ENCODE assay signal across 8 cellular contexts in the genomic region with DNA sequence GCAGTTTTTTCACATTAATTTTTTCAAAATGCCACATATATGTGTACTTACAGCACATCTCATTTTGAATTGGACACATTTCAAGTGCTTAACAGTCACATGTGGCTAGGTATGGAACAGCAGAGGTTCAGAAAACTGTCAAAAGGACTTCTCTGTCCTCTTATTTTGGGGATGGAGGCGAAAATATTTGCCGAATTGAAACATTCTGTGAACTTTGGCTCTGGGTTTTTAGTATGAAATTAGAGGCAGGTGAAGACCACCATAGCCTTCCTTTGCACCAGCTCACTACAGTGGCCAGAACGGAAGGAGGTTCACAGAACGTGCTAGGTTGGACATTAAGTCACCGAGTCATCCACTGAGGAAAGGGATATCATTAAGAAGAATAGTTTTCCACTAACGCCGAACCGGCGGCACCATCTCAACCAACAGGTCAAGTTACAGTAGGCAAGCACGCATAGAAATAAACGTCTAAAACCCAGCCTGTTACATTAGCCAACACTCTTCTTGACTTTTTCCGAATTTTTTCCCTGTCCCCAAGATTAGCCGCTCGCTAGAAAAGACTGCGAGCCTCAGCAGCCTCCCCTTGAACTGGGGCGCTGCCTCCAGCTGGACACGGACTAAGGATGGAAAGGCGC. TPM values are rescaled to one million over a fixed set of nuclear protein-coding genes. Genes with fewer than 3 reads are reported as not detected.
DNase-seq lines count a peak whose midpoint lies in the region; ATAC-seq, FAIRE-seq and TF ChIP-seq lines count a peak whose summit lies in the region.

No MANE protein-coding gene starts in this region.

- no peaks in the 10 kb centered on the region for H3K9me1 ChIP-seq in endothelial cell of umbilical vein (replicated peaks; ENCODE audit: control insufficient read depth, extremely low read depth, insufficient read depth, low read length)

- peaks cover 15 to 24% (median 16%) of the 10 kb centered on the region in 4 donors for H3K4me1 Mint-ChIP-seq in CD4-positive, alpha-beta memory T cell
- H3K4me1 Mint-ChIP-seq in neural crest cell = peaks cover 21% of the 10 kb centered on the region

- H3K9ac ChIP-seq in endothelial cell of umbilical vein (replicated peaks; ENCODE audit: extremely low read depth, insufficient read depth, low read length) = peak overlapping the region; percentile 89

- H3K27me3 Mint-ChIP-seq in CD4-positive, alpha-beta memory T cell = peaks cover 10 to 11% of the 10 kb centered on the region in 2 donors
- peaks cover 14% of the 10 kb centered on the region for H3K27me3 Mint-ChIP-seq in neural crest cell (ENCODE audit: low read depth)

- WGBS in adrenal gland, 4 donors = 21 to 34% (median 29%) methylated on average over 18 of the region's 18 CpGs

- intact Hi-C loops in CD4-positive, alpha-beta memory T cell (cut with micrococcal nuclease) = loop anchor here (2.0 to 5.0 kb wide), 6 partner anchors 93 to 1273 kb away; a partner anchor contains a TSS
- intact Hi-C loops in endothelial cell of umbilical vein (cut with micrococcal nuclease) (loop anchor here (2.0 to 10.0 kb wide), 10 partner anchors 155 to 1819 kb away; a partner anchor contains a TSS), adrenal gland (cut with DNase I) (loop anchor here in 1 of 2 donors (10.0 kb wide), 2 partner anchors 115 to 145 kb away; no protein-coding TSS in a partner anchor)

- no peaks in the 10 kb centered on the region for H3K9me3 ChIP-seq in CD4-positive, alpha-beta memory T cell (ENCODE audit: control insufficient read depth in 1 of 2, low read length in 2 of 2)
- H3K9me3 ChIP-seq in endothelial cell of umbilical vein (replicated peaks; ENCODE audit: control insufficient read depth, insufficient read depth, low read length) = no peaks in the 10 kb centered on the region
- H3K9me3 ChIP-seq in adrenal gland (replicated peaks in 1 of 3) = no peaks in the 10 kb centered on the region

- peak overlapping the region in 2 of 8 donors; percentile 83 to 85 for H3K4me3 Mint-ChIP-seq in CD4-positive, alpha-beta memory T cell
- H3K4me3 Mint-ChIP-seq in neural crest cell = no peak overlapping the region

- peaks cover 8% of the 10 kb centered on the region for H3K27me3 ChIP-seq in CD4-positive, alpha-beta memory T cell (ENCODE audit: insufficient read depth, low read length)
- H3K27me3 ChIP-seq in endothelial cell of umbilical vein (ENCODE audit: control insufficient read depth in 2 of 2, insufficient read depth in 2 of 2, low read length in 2 of 2) (peaks cover 8 to 21% of the 10 kb centered on the region in 2 experiments), adrenal gland (no peaks in the 10 kb centered on the region)

- H3K4me3 ChIP-seq in CD4-positive, alpha-beta memory T cell (ENCODE audit: low read length in 2 of 2) = peak overlapping the region in 1 of 2 donors; percentile 66
- H3K4me3 ChIP-seq in endothelial cell of umbilical vein (replicated peaks in 1 of 3; ENCODE audit: insufficient read depth in 1 of 3, low read depth in 1 of 3, low read length in 3 of 3) = peak overlapping the region; percentile 76 to 89 (median 82)
- peak overlapping the region in 2 of 4 donors; percentile 40 to 62 for H3K4me3 ChIP-seq in adrenal gland

- CTCF ChIA-PET in CD4-positive, alpha-beta memory T cell (lab: Charles Lee; ENCODE audit: partially characterized antibody) = interaction anchor here (1.1 kb wide), 2 partner anchors 13 to 15 kb away, joined by 3 read pairs; no protein-coding TSS in a partner anchor
- CTCF ChIA-PET in endothelial cell of umbilical vein (lab: Charles Lee) = no interaction called here

- H3K79me2 ChIP-seq in endothelial cell of umbilical vein (ENCODE audit: control insufficient read depth, insufficient read depth, low read length) = peaks cover 10% of the 10 kb centered on the region

- no peak overlapping the region for H3K27ac ChIP-seq in CD4-positive, alpha-beta memory T cell (ENCODE audit: low read depth, low read length)
- no peak overlapping the region for H3K27ac ChIP-seq in endothelial cell of umbilical vein (ENCODE audit: insufficient read depth, low read depth, low read length)
- no peak overlapping the region for H3K27ac ChIP-seq in adrenal gland

- TF ChIP-seq POLR2A in endothelial cell of umbilical vein (IDR thresholded peaks at IDR 0.05; ENCODE audit: low read depth, low read length) = no peak
- no peak for TF ChIP-seq POLR2A in adrenal gland (IDR thresholded peaks at IDR 0.05)

- FAIRE-seq in endothelial cell of umbilical vein (lab: Jason Lieb, UNC) = peak; percentile 50

- no peaks in the 10 kb centered on the region for H4K20me1 ChIP-seq in endothelial cell of umbilical vein (replicated peaks; ENCODE audit: control insufficient read depth, extremely low read depth, insufficient read depth, low read length)

- no peaks in the 10 kb centered on the region for H3K9me3 Mint-ChIP-seq in CD4-positive, alpha-beta memory T cell
- no peaks in the 10 kb centered on the region for H3K9me3 Mint-ChIP-seq in neural crest cell

- peak overlapping the region; percentile 91 for H3K4me2 ChIP-seq in endothelial cell of umbilical vein (ENCODE audit: insufficient read depth, low read length)

- H2AFZ ChIP-seq in endothelial cell of umbilical vein (ENCODE audit: low read depth, low read length) = peak overlapping the region; percentile 100

- H3K36me3 ChIP-seq in CD4-positive, alpha-beta memory T cell (ENCODE audit: insufficient read depth, low read length) = no peaks in the 10 kb centered on the region
- H3K36me3 ChIP-seq in endothelial cell of umbilical vein (ENCODE audit: control insufficient read depth in 2 of 2, extremely low read depth in 1 of 2, insufficient read depth in 2 of 2, low read length in 2 of 2) (no peaks in the 10 kb centered on the region), adrenal gland (replicated peaks in 1 of 2) (no peaks in the 10 kb centered on the region)

- POLR2A ChIA-PET in CD4-positive, alpha-beta memory T cell (lab: Charles Lee; ENCODE audit: partially characterized antibody) = interaction anchor here (3.0 to 3.8 kb wide), 2 partner anchors 13 to 54 kb away, joined by 27 to 106 read pairs; no protein-coding TSS in a partner anchor
- POLR2A ChIA-PET in endothelial cell of umbilical vein (lab: Charles Lee) = no interaction called here

- DNase-seq in CD4-positive, alpha-beta memory T cell = no peak
- DNase-seq in NCI-H748 treated with DMSO at 0.1 percent for 48 hours (lab: John Stamatoyannopoulos, UW) (peak; percentile 33), endothelial cell of umbilical vein (ENCODE audit: low read depth, low spot score) (peak; percentile 24), neural crest cell (ENCODE audit: low read depth, low spot score) (no peak), adrenal gland (no peak), DMS79 treated with DMSO at 0.1 percent for 48 hours (lab: John Stamatoyannopoulos, UW) (no peak)

- TF ChIP-seq CTCF in endothelial cell of umbilical vein (IDR thresholded peaks at IDR 0.05; ENCODE audit: extremely low read depth in 1 of 2, insufficient read depth in 1 of 2, low read depth in 1 of 2, low read length in 2 of 2) (no peak), neural crest cell (conservative IDR thresholded peaks at IDR 0.05) (no peak), adrenal gland (IDR thresholded peaks at IDR 0.05) (no peak)

- BruUV-seq in endothelial cell of umbilical vein (replicated peaks; lab: Mats Ljungman, UMichigan) = no TSS peak

- H3K4me1 ChIP-seq in CD4-positive, alpha-beta memory T cell (ENCODE audit: insufficient read depth, low read length) = peaks cover 24% of the 10 kb centered on the region
- H3K4me1 ChIP-seq in endothelial cell of umbilical vein (ENCODE audit: control insufficient read depth, extremely low read depth, insufficient read depth, low read length) (peaks cover 24% of the 10 kb centered on the region), adrenal gland (replicated peaks in 1 of 2) (peaks cover 10 to 17% of the 10 kb centered on the region in 2 donors)

- peak overlapping the region in 5 of 7 donors; percentile 19 to 90 (median 75) for H3K27ac Mint-ChIP-seq in CD4-positive, alpha-beta memory T cell
- H3K27ac Mint-ChIP-seq in neural crest cell (ENCODE audit: unreplicated experiment) = peak overlapping the region; percentile 92

- dilution Hi-C loops in endothelial cell of umbilical vein (cut with MboI; ENCODE audit: extremely low pct_ligation_motif_present, low sequenced_read_pairs) = no loop called here

- H3K36me3 Mint-ChIP-seq in CD4-positive, alpha-beta memory T cell = peaks cover 0 to 9% of the 10 kb centered on the region in 2 donors
- peaks cover 4% of the 10 kb centered on the region for H3K36me3 Mint-ChIP-seq in neural crest cell (ENCODE audit: low read depth)

- ATAC-seq in HG03378 (IDR thresholded peaks at IDR 0.05; ENCODE audit: unreplicated experiment) (no peak), HG02885 (IDR thresholded peaks at IDR 0.05; ENCODE audit: poor library complexity, unreplicated experiment) (no peak)

TF ChIP-seq in endothelial cell of umbilical vein, 7 proteins besides CTCF, POLR2A, EP300 and RAD21:
- TF ChIP-seq POLR2AphosphoS5 (IDR thresholded peaks at IDR 0.05; ENCODE audit: insufficient read depth, low read depth, low read length) (no peak), GATA2 (IDR thresholded peaks at IDR 0.05; ENCODE audit: insufficient read depth, insufficient read length, low read depth, low read length) (no peak)

RNA-seq across cellular contexts. Expression of a gene that starts 1.8 kb away (rescaled TPM):
- 100 to 1,000 TPM in 1 of 2 experiments, 10 to 100 TPM in 1; 98.6 to 101 TPM for total RNA-seq in CD4-positive, alpha-beta memory T cell
- polyA plus RNA-seq in CD4-positive, alpha-beta memory T cell = 10 to 100 TPM; 27.9 to 45.7 TPM
- 31.4 and 34.5 TPM in 2 replicates for total RNA-seq in endothelial cell of umbilical vein
- polyA plus RNA-seq in endothelial cell of umbilical vein = 24.0 and 32.3 TPM in 2 replicates
- 24.0 and 26.5 TPM in 2 replicates for polyA plus RNA-seq in endothelial cell of umbilical vein (2011; cell fraction: cytosol; rRNA removed)
- 65.0 and 75.1 TPM in 2 replicates for polyA plus RNA-seq in endothelial cell of umbilical vein (2011; cell fraction: nucleus; rRNA removed)
- polyA plus RNA-seq in endothelial cell of umbilical vein (2012) = 19.9 and 22.5 TPM in 2 replicates
- 54.7 and 58.6 TPM in 2 replicates for polyA minus RNA-seq in endothelial cell of umbilical vein
- polyA minus RNA-seq in endothelial cell of umbilical vein (2011; cell fraction: cytosol; rRNA and poly(A)+ RNA removed) = 1.2 TPM
- polyA minus RNA-seq in endothelial cell of umbilical vein (2011; cell fraction: nucleus; rRNA and poly(A)+ RNA removed) = 153 and 167 TPM in 2 replicates
- total RNA-seq in neural crest cell = 83.4 and 85.8 TPM in 2 replicates
- total RNA-seq in adrenal gland = 10 to 100 TPM; 38.2 to 70.5 (median 43.3) TPM
- polyA plus RNA-seq in adrenal gland = 10 to 100 TPM; 11.8 to 38.9 (median 14.6) TPM

Comparison
In these comparisons a context has a peak if more than half of its experiments do, and no peak if none do; other contexts are left out.
1. DNase-seq: peak in NCI-H748 treated with DMSO at 0.1 percent for 48 hours (single experiment) and endothelial cell of umbilical vein (single experiment); none in CD4-positive, alpha-beta memory T cell (0 of 5), neural crest cell (single experiment), adrenal gland (0 of 7) and DMS79 treated with DMSO at 0.1 percent for 48 hours (single experiment).